8 cellular contexts compared by ENCODE assay signal in genomic region chr4:3074846-3075651, GRCh38. TPM values are rescaled to one million over a fixed set of nuclear protein-coding genes. Genes with fewer than 3 reads are reported as not detected.
DNase-seq lines count a peak whose midpoint lies in the region; ATAC-seq and TF ChIP-seq lines count a peak whose summit lies in the region.

No MANE protein-coding gene starts in this region.

- H3K27ac Mint-ChIP-seq in activated naive CD4-positive, alpha-beta T cell treated with anti-CD3 and anti-CD28 coated beads, Interleukin-2, amount 10 ng/mL, durations not matched to agents 7 days and 5 days = peak overlapping the region; percentile 94

- H3K9me3 ChIP-seq in ovary (no peaks in the 10 kb centered on the region), uterus (no peaks in the 10 kb centered on the region)

- CTCF ChIA-PET in activated naive CD4-positive, alpha-beta T cell treated with anti-CD3 and anti-CD28 coated beads, Interleukin-2, amount 10 ng/mL, durations not matched to agents 7 days and 5 days (lab: Charles Lee) = no interaction called here

- peaks cover 33% of the 10 kb centered on the region for H3K4me1 Mint-ChIP-seq in activated naive CD4-positive, alpha-beta T cell treated with anti-CD3 and anti-CD28 coated beads, Interleukin-2, amount 10 ng/mL, durations not matched to agents 7 days and 5 days

- H3K9me3 Mint-ChIP-seq in activated naive CD4-positive, alpha-beta T cell treated with anti-CD3 and anti-CD28 coated beads, Interleukin-2, amount 10 ng/mL, durations not matched to agents 7 days and 5 days = no peaks in the 10 kb centered on the region

- DNase-seq in Right ventricle myocardium inferior (ENCODE audit: missing footprints) (peak; percentile 78), cardiac septum (ENCODE audit: low spot score) (no peak), globus pallidus (ENCODE audit: low spot score) (peak; percentile 27), ovary (peak; percentile 24 to 62 (median 50)), uterus (peak; percentile 45 to 54)
- DNase-seq in Jurkat, Clone E6-1 (ENCODE audit: low read depth, low spot score) = no peak
- peak; percentile 73 for DNase-seq in activated naive CD4-positive, alpha-beta T cell treated with anti-CD3 and anti-CD28 coated beads, Interleukin-2, amount 10 ng/mL, durations not matched to agents 7 days and 5 days

- peak overlapping the region; percentile 84 for H3K4me3 Mint-ChIP-seq in activated naive CD4-positive, alpha-beta T cell treated with anti-CD3 and anti-CD28 coated beads, Interleukin-2, amount 10 ng/mL, durations not matched to agents 7 days and 5 days

- peaks cover 1% of the 10 kb centered on the region for H3K36me3 Mint-ChIP-seq in activated naive CD4-positive, alpha-beta T cell treated with anti-CD3 and anti-CD28 coated beads, Interleukin-2, amount 10 ng/mL, durations not matched to agents 7 days and 5 days

- TF ChIP-seq EP300 in ovary (IDR thresholded peaks at IDR 0.05) = no peak

- TF ChIP-seq POLR2A in Raji (IDR thresholded peaks at IDR 0.05; ENCODE audit: insufficient read depth, low read depth, low read length) (peak; percentile 42; the same call in 1 of the 2 replicates), ovary (IDR thresholded peaks at IDR 0.05) (no peak), uterus (IDR thresholded peaks at IDR 0.05) (no peak)

- H3K4me1 ChIP-seq in ovary (ENCODE audit: insufficient read depth) (peaks cover 3% of the 10 kb centered on the region), uterus (peaks cover 0 to 7% of the 10 kb centered on the region in 2 donors)

- TF ChIP-seq CTCF in ovary (IDR thresholded peaks at IDR 0.05) (no peak), uterus (IDR thresholded peaks at IDR 0.05) (no peak)

- H3K27ac ChIP-seq in ovary (peak overlapping the region; percentile 69 to 85), uterus (peak overlapping the region; percentile 85 to 91)

- ATAC-seq in Right ventricle myocardium inferior = no peak

- intact Hi-C loops in Right ventricle myocardium inferior (cut with DNase I) (loop anchor here (10.0 kb wide), 1 partner anchor 540 kb away; the partner anchor contains the start of gene FAM193A), cardiac septum (cut with DNase I) (loop anchor here (10.0 kb wide), 1 partner anchor 880 kb away; no protein-coding TSS in a partner anchor), ovary (cut with DNase I) (no loop called here), uterus (cut with DNase I; ENCODE audit: low total_unique reads) (no loop called here)

- peaks cover 4% of the 10 kb centered on the region for H3K27me3 Mint-ChIP-seq in activated naive CD4-positive, alpha-beta T cell treated with anti-CD3 and anti-CD28 coated beads, Interleukin-2, amount 10 ng/mL, durations not matched to agents 7 days and 5 days

- 0 to 1% (median 0%) methylated on average over 21 to 60 of the region's 60 CpGs for WGBS in ovary, 3 donors

- H3K4me3 ChIP-seq in Jurkat, Clone E6-1 (ENCODE audit: low read length) = peak overlapping the region; percentile 90
- H3K4me3 ChIP-seq in ovary = peak overlapping the region; percentile 80
- peak overlapping the region; percentile 73 to 94 for H3K4me3 ChIP-seq in uterus

- H3K36me3 ChIP-seq in ovary (no peaks in the 10 kb centered on the region), uterus (no peaks in the 10 kb centered on the region)

- H3K27me3 ChIP-seq in ovary (no peaks in the 10 kb centered on the region), uterus (no peaks in the 10 kb centered on the region)

RNA-seq across cellular contexts. Expression of gene HTT, which starts 0.6 kb away (rescaled TPM):
- total RNA-seq in Right ventricle myocardium inferior (24.2 TPM), cardiac septum (35.1 TPM), ovary (10 to 100 TPM; 28.3 to 63.2 (median 39.1) TPM), uterus (10 to 100 TPM; 10.9 to 81.4 (median 49.8) TPM)
- 46.0 TPM for polyA plus RNA-seq in Jurkat, Clone E6-1 (2012; ENCODE audit: insufficient read depth, insufficient read length)
- 10 to 100 TPM; 13.3 to 35.2 TPM for polyA plus RNA-seq in ovary

RNA-seq across cellular contexts. Expression of gene HTT-AS, which starts 0.7 kb away (rescaled TPM):
- not detected for total RNA-seq in Right ventricle myocardium inferior
- not detected for total RNA-seq in cardiac septum
- not detected for polyA plus RNA-seq in Jurkat, Clone E6-1 (2012; ENCODE audit: insufficient read depth, insufficient read length)
- not detected for total RNA-seq in ovary
- not detected for polyA plus RNA-seq in ovary
- not detected for total RNA-seq in uterus

Comparison
In these comparisons a context has a peak if more than half of its experiments do, and no peak if none do; other contexts are left out.
1. DNase-seq: peak in Right ventricle myocardium inferior (single experiment), activated naive CD4-positive, alpha-beta T cell treated with anti-CD3 and anti-CD28 coated beads, Interleukin-2, amount 10 ng/mL, durations not matched to agents 7 days and 5 days (single experiment), globus pallidus (single experiment), ovary (5 of 5) and uterus (2 of 2); none in cardiac septum (single experiment) and Jurkat, Clone E6-1 (single experiment).
2. intact Hi-C loops: an anchor here in Right ventricle myocardium inferior (10.0 kb wide) and cardiac septum (10.0 kb wide); none called in ovary and uterus.
3. Peak in every context shown above with its lines, with median percentiles within 50 percentile points of each other: H3K4me3 ChIP-seq.